ENCODE assay signal across 16 cellular contexts in genomic region chr1:14732726-14733052, GRCh38.
DNase-seq lines count a peak whose midpoint lies in the region; ATAC-seq and TF ChIP-seq lines count a peak whose summit lies in the region.
"Had no signal": no experiment of that assay in that cellular context is flagged by ENCODE, and none has a peak within 500 bp of the region (broad histone marks: within the 10 kb centered on the region; RNA-seq: fewer than 3 reads in every experiment).

No MANE protein-coding gene starts in this region.

- H3K27ac ChIP-seq in hepatocyte, result no peak overlapping the region
- H3K27ac ChIP-seq in esophagus muscularis mucosa (replicated peaks in 1 of 4), result no peak overlapping the region
- H3K27ac ChIP-seq: right atrium auricular region had no signal

- H2AFZ ChIP-seq in hepatocyte, result no peak overlapping the region

- WGBS in hepatocyte (ENCODE audit: low lambda C conversion rate, missing lambda C conversion rate), result 62% methylated on average over 5 of the region's 5 CpGs
- 77% methylated on average over 5 of the region's 5 CpGs for WGBS in esophagus muscularis mucosa

- H3K79me2 ChIP-seq in hepatocyte, result no peaks in the 10 kb centered on the region

- TF ChIP-seq EP300 in esophagus muscularis mucosa (IDR thresholded peaks at IDR 0.05), result no peak

- TF ChIP-seq CTCF in WTC11 (IDR thresholded peaks at IDR 0.05) (no peak), hepatocyte (IDR thresholded peaks at IDR 0.05; ENCODE audit: poor library complexity) (no peak), osteocyte (IDR thresholded peaks at IDR 0.05) (no peak), esophagus muscularis mucosa (IDR thresholded peaks at IDR 0.05) (no peak)

- H3K36me3 ChIP-seq in hepatocyte (replicated peaks; ENCODE audit: insufficient read depth, low read depth), result no peaks in the 10 kb centered on the region
- no peaks in the 10 kb centered on the region for H3K36me3 ChIP-seq in esophagus muscularis mucosa
- H3K36me3 ChIP-seq: right atrium auricular region had no signal

- H3K4me1 ChIP-seq in hepatocyte (ENCODE audit: insufficient read depth), result peaks cover 14% of the 10 kb centered on the region
- H3K4me1 ChIP-seq in esophagus muscularis mucosa, result peaks cover 0 to 17% (median 0%) of the 10 kb centered on the region in 4 donors
- H3K4me1 ChIP-seq: right atrium auricular region had no signal

- H3K27me3 ChIP-seq in hepatocyte (no peaks in the 10 kb centered on the region), esophagus muscularis mucosa (peaks cover 0 to 16% (median 0%) of the 10 kb centered on the region in 4 donors)
- H3K27me3 ChIP-seq: right atrium auricular region had no signal

- CTCF ChIA-PET in WTC11 (lab: Charles Lee), result interaction anchor here (0.8 to 2.4 kb wide), 7 partner anchors 9 to 295 kb away, joined by 3 to 13 read pairs (median 7); no protein-coding TSS in a partner anchor

- no peaks in the 10 kb centered on the region for H3K9me2 ChIP-seq in hepatocyte (replicated peaks; ENCODE audit: insufficient read depth)

- H3K9me3 Mint-ChIP-seq in WTC11 (no peaks in the 10 kb centered on the region), osteocyte (ENCODE audit: unreplicated experiment) (no peaks in the 10 kb centered on the region)
- H3K9me3 Mint-ChIP-seq: activated CD4-positive, alpha-beta T cell treated with anti-CD3 and anti-CD28 coated beads, Interleukin-2, amount 10 ng/mL, durations not matched to agents 7 days and 5 days had no signal

- H3K4me3 ChIP-seq in hepatocyte (no peak overlapping the region), esophagus muscularis mucosa (no peak overlapping the region)
- H3K4me3 ChIP-seq: right atrium auricular region had no signal

- H3K36me3 Mint-ChIP-seq in WTC11 (no peaks in the 10 kb centered on the region), osteocyte (ENCODE audit: unreplicated experiment) (no peaks in the 10 kb centered on the region)
- H3K36me3 Mint-ChIP-seq: CD8-positive, alpha-beta memory T cell had no signal

- peak overlapping the region; percentile 17 for H3K4me2 ChIP-seq in hepatocyte

- ATAC-seq in GM21717 (IDR thresholded peaks at IDR 0.05; ENCODE audit: unreplicated experiment) (peak; percentile 11), WTC11 (no peak), HG02623 (IDR thresholded peaks at IDR 0.05; ENCODE audit: unreplicated experiment) (no peak)

- H3K4me3 Mint-ChIP-seq in WTC11, result peak overlapping the region; percentile 58
- no peak overlapping the region for H3K4me3 Mint-ChIP-seq in osteocyte (ENCODE audit: unreplicated experiment)
- H3K4me3 Mint-ChIP-seq: activated CD4-positive, alpha-beta T cell treated with anti-CD3 and anti-CD28 coated beads, Interleukin-2, amount 10 ng/mL, durations not matched to agents 7 days and 5 days; CD8-positive, alpha-beta memory T cell had no signal

- intact Hi-C loops in esophagus muscularis mucosa (cut with DNase I), result loop anchor here (10.0 kb wide), 1 partner anchor 618 kb away; no protein-coding TSS in a partner anchor

- TF ChIP-seq POLR2A in esophagus muscularis mucosa (IDR thresholded peaks at IDR 0.05; ENCODE audit: low read depth), result no peak

- POLR2A ChIA-PET in WTC11 (lab: Charles Lee), result no interaction called here

- H4K20me1 ChIP-seq in hepatocyte (ENCODE audit: insufficient read depth, poor library complexity, severe bottlenecking), result no peaks in the 10 kb centered on the region

- H3K9me3 ChIP-seq in hepatocyte (ENCODE audit: low read depth) (no peaks in the 10 kb centered on the region), esophagus muscularis mucosa (no peaks in the 10 kb centered on the region)
- H3K9me3 ChIP-seq: right atrium auricular region had no signal

- DNase-seq in WTC11 (ENCODE audit: low spot score) (no peak), hepatocyte (ENCODE audit: low spot score) (no peak), osteocyte (ENCODE audit: extremely low spot score, unreplicated experiment) (no peak), G401 (ENCODE audit: low spot score) (no peak), 8988T (no peak), esophagus muscularis mucosa (ENCODE audit: extremely low spot score) (no peak)
- DNase-seq: activated CD4-positive, alpha-beta T cell treated with anti-CD3 and anti-CD28 coated beads, Interleukin-2, amount 10 ng/mL, durations not matched to agents 7 days and 5 days; activated naive CD4-positive, alpha-beta T cell treated with Interleukin-2 at 50 U/mL for 16 hours; CD8-positive, alpha-beta memory T cell; cortex of kidney; DND-41; NCI-H2081; NCI-H524 treated with DMSO at 0.1 percent for 48 hours had no signal

- H3K27me3 Mint-ChIP-seq in WTC11 (ENCODE audit: low read depth) (peaks cover 36% of the 10 kb centered on the region), osteocyte (ENCODE audit: unreplicated experiment) (peaks cover 7% of the 10 kb centered on the region)

- H3K27ac Mint-ChIP-seq in WTC11 (peak overlapping the region; percentile 96), osteocyte (ENCODE audit: unreplicated experiment) (peak overlapping the region; percentile 46)
- H3K27ac Mint-ChIP-seq: activated CD4-positive, alpha-beta T cell treated with anti-CD3 and anti-CD28 coated beads, Interleukin-2, amount 10 ng/mL, durations not matched to agents 7 days and 5 days; CD8-positive, alpha-beta memory T cell had no signal

- in situ Hi-C loops in G401 (cut with HindIII; ENCODE audit: low sequenced_read_pairs), result no loop called here

- H3K4me1 Mint-ChIP-seq in WTC11, result peaks cover 71% of the 10 kb centered on the region
- peaks cover 16% of the 10 kb centered on the region for H3K4me1 Mint-ChIP-seq in osteocyte (ENCODE audit: unreplicated experiment)
- H3K4me1 Mint-ChIP-seq: activated CD4-positive, alpha-beta T cell treated with anti-CD3 and anti-CD28 coated beads, Interleukin-2, amount 10 ng/mL, durations not matched to agents 7 days and 5 days; CD8-positive, alpha-beta memory T cell had no signal

TF ChIP-seq in WTC11, 78 proteins besides CTCF, POLR2A, EP300 and RAD21:
- no peak for TF ChIP-seq USF2 (CRISPR knock-in tag; IDR thresholded peaks at IDR 0.05)
- TF ChIP-seq ZNF232 (CRISPR knock-in tag; IDR thresholded peaks at IDR 0.05), result no peak
